ENCODE assay signal across 9 cellular contexts in the genomic region with DNA sequence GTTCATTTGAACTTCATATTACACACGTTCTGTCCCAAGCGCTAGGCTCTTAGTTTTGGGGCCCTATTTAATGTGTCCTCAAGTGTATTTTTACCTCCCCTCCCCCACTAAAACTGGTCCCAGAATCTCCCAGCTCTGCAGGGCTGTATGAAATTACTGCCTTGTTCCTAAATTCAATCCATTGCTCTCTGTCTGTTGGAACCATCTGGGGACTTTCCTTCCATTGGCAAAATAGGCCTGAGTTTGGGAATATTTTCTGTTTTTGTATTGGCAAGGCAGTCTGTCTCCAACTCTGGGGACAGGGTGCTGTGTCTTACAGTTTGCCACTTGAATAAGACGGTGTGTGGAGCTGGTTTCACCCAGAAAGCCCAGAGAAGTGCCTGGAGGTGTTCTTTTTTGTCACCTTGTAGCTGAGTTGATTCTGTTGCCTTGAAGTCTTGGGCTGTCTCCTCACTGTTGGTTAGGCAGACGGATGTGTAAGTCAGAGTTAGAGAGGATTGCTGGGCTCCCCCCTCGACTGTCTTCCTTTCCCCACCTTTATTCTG. TPM values are rescaled to one million over a fixed set of nuclear protein-coding genes. Genes with fewer than 3 reads are reported as not detected.
DNase-seq lines count a peak whose midpoint lies in the region; ATAC-seq lines count a peak whose summit lies in the region.
"Had no signal": no experiment of that assay in that cellular context is flagged by ENCODE, and none has a peak within 500 bp of the region (broad histone marks: within the 10 kb centered on the region; RNA-seq: fewer than 3 reads in every experiment).

No MANE protein-coding gene starts in this region.

- no peaks in the 10 kb centered on the region for H3K27me3 Mint-ChIP-seq in activated CD4-positive, alpha-beta memory T cell treated with anti-CD3 and anti-CD28 coated beads for 36 hours
- no peaks in the 10 kb centered on the region for H3K27me3 Mint-ChIP-seq in stimulated activated memory B cell treated with anti-CD40 and anti-IgM and Interleukin-4, amounts not matched to agents 10 μg/mL and 1 μg/mL and 100 μg/mL, for 72 hours

- H3K4me1 Mint-ChIP-seq in activated CD4-positive, alpha-beta memory T cell treated with anti-CD3 and anti-CD28 coated beads for 36 hours (ENCODE audit: low read depth): peaks cover 58% of the 10 kb centered on the region
- H3K4me1 Mint-ChIP-seq in stimulated activated memory B cell treated with anti-CD40 and anti-IgM and Interleukin-4, amounts not matched to agents 10 μg/mL and 1 μg/mL and 100 μg/mL, for 72 hours: peaks cover 66% of the 10 kb centered on the region

- ATAC-seq in right cardiac atrium: no peak
- ATAC-seq in stimulated activated memory B cell treated with anti-CD40 and anti-IgM and Interleukin-4, amounts not matched to agents 10 μg/mL and 1 μg/mL and 100 μg/mL, for 72 hours: no peak
- ATAC-seq in HG03439 (IDR thresholded peaks at IDR 0.05; ENCODE audit: unreplicated experiment): no peak

- POLR2A ChIA-PET in activated CD4-positive, alpha-beta memory T cell treated with anti-CD3 and anti-CD28 coated beads for 36 hours (lab: Charles Lee): interaction anchor here (1.3 to 4.1 kb wide), 5 partner anchors 9 to 69 kb away, joined by 3 to 32 read pairs (median 7); a partner anchor contains a TSS

- DNase-seq in DMS79 treated with DMSO at 0.1 percent for 48 hours (lab: John Stamatoyannopoulos, UW) (peak; percentile 23), DMS79 (lab: John Stamatoyannopoulos, UW) (no peak), right cardiac atrium (no peak), anterior cingulate cortex (lab: John Stamatoyannopoulos, UW) (no peak), COLO668 (lab: John Stamatoyannopoulos, UW; ENCODE audit: unreplicated experiment) (no peak)
- peak; percentile 36 for DNase-seq in activated CD4-positive, alpha-beta memory T cell treated with anti-CD3 and anti-CD28 coated beads for 36 hours
- DNase-seq: T-helper 9 cell had no signal

- H3K9me3 ChIP-seq in right cardiac atrium (ENCODE audit: control insufficient read depth, low read length): no peaks in the 10 kb centered on the region

- CTCF ChIA-PET in activated CD4-positive, alpha-beta memory T cell treated with anti-CD3 and anti-CD28 coated beads for 36 hours (lab: Charles Lee): interaction anchor here (0.7 to 5.9 kb wide), 10 partner anchors 8 to 151 kb away, joined by 3 to 101 read pairs (median 4); a partner anchor contains a TSS

- H3K4me3 ChIP-seq in right cardiac atrium (ENCODE audit: low read length): peak overlapping the region; percentile 98

- H3K27ac ChIP-seq in right cardiac atrium (ENCODE audit: low read length): peak overlapping the region; percentile 92

- H3K27ac Mint-ChIP-seq in activated CD4-positive, alpha-beta memory T cell treated with anti-CD3 and anti-CD28 coated beads for 36 hours: peak overlapping the region; percentile 95
- peak overlapping the region; percentile 91 for H3K27ac Mint-ChIP-seq in stimulated activated memory B cell treated with anti-CD40 and anti-IgM and Interleukin-4, amounts not matched to agents 10 μg/mL and 1 μg/mL and 100 μg/mL, for 72 hours

- no peaks in the 10 kb centered on the region for H3K27me3 ChIP-seq in right cardiac atrium (ENCODE audit: control insufficient read depth, insufficient read depth)

- H3K4me1 ChIP-seq in right cardiac atrium (ENCODE audit: control insufficient read depth, insufficient read depth, low read length): peaks cover 6% of the 10 kb centered on the region

- 11% methylated on average over 5 of the region's 5 CpGs for WGBS in right cardiac atrium

- no peaks in the 10 kb centered on the region for H3K9me3 Mint-ChIP-seq in activated CD4-positive, alpha-beta memory T cell treated with anti-CD3 and anti-CD28 coated beads for 36 hours
- H3K9me3 Mint-ChIP-seq in stimulated activated memory B cell treated with anti-CD40 and anti-IgM and Interleukin-4, amounts not matched to agents 10 μg/mL and 1 μg/mL and 100 μg/mL, for 72 hours: no peaks in the 10 kb centered on the region

- peak overlapping the region; percentile 97 for H3K4me3 Mint-ChIP-seq in activated CD4-positive, alpha-beta memory T cell treated with anti-CD3 and anti-CD28 coated beads for 36 hours
- H3K4me3 Mint-ChIP-seq in stimulated activated memory B cell treated with anti-CD40 and anti-IgM and Interleukin-4, amounts not matched to agents 10 μg/mL and 1 μg/mL and 100 μg/mL, for 72 hours: peak overlapping the region; percentile 93

- intact Hi-C loops in activated CD4-positive, alpha-beta memory T cell treated with anti-CD3 and anti-CD28 coated beads for 36 hours (cut with micrococcal nuclease): no loop called here
- intact Hi-C loops in right cardiac atrium (cut with DNase I): loop anchor here in 1 of 4 donors (10.0 kb wide), 1 partner anchor 53 kb away; no protein-coding TSS in a partner anchor

- peaks cover 65% of the 10 kb centered on the region for H3K36me3 Mint-ChIP-seq in activated CD4-positive, alpha-beta memory T cell treated with anti-CD3 and anti-CD28 coated beads for 36 hours
- H3K36me3 Mint-ChIP-seq in stimulated activated memory B cell treated with anti-CD40 and anti-IgM and Interleukin-4, amounts not matched to agents 10 μg/mL and 1 μg/mL and 100 μg/mL, for 72 hours: peaks cover 51% of the 10 kb centered on the region

RNA-seq across cellular contexts. Expression of a gene that starts 1.3 kb away (rescaled TPM):
- 10 to 100 TPM; 82.0 to 84.1 TPM for total RNA-seq in activated CD4-positive, alpha-beta memory T cell treated with anti-CD3 and anti-CD28 coated beads for 36 hours
- 10 to 100 TPM; 48.3 to 82.5 (median 56.5) TPM for total RNA-seq in right cardiac atrium
- polyA plus RNA-seq in right cardiac atrium: 30.9 TPM

RNA-seq across cellular contexts. Expression of a gene that starts 19.2 kb away (rescaled TPM):
- total RNA-seq in activated CD4-positive, alpha-beta memory T cell treated with anti-CD3 and anti-CD28 coated beads for 36 hours: 100 to 1,000 TPM; 271 to 274 TPM
- 10 to 100 TPM; 84.4 to 97.7 (median 91.7) TPM for total RNA-seq in right cardiac atrium
- 62.1 TPM for polyA plus RNA-seq in right cardiac atrium

RNA-seq across cellular contexts. Expression of a gene that starts 22.4 kb away (rescaled TPM):
- not detected for total RNA-seq in activated CD4-positive, alpha-beta memory T cell treated with anti-CD3 and anti-CD28 coated beads for 36 hours
- total RNA-seq in right cardiac atrium: 10 to 100 TPM; 10.8 to 13.6 (median 12.1) TPM
- 8.9 TPM for polyA plus RNA-seq in right cardiac atrium

RNA-seq across cellular contexts. Expression of a gene that starts 45.1 kb away (rescaled TPM):
- total RNA-seq in activated CD4-positive, alpha-beta memory T cell treated with anti-CD3 and anti-CD28 coated beads for 36 hours: not detected
- not detected for total RNA-seq in right cardiac atrium
- polyA plus RNA-seq in right cardiac atrium: not detected

RNA-seq across cellular contexts. Expression of a gene that starts 59.6 kb away (rescaled TPM):
- total RNA-seq in activated CD4-positive, alpha-beta memory T cell treated with anti-CD3 and anti-CD28 coated beads for 36 hours: not detected
- total RNA-seq in right cardiac atrium: 1 to 10 TPM; 1.2 to 3.6 (median 2.2) TPM
- 2.1 TPM for polyA plus RNA-seq in right cardiac atrium

Comparison
In these comparisons a context has a peak if more than half of its experiments do, and no peak if none do; other contexts are left out.
1. DNase-seq: peak in DMS79 treated with DMSO at 0.1 percent for 48 hours (single experiment) and activated CD4-positive, alpha-beta memory T cell treated with anti-CD3 and anti-CD28 coated beads for 36 hours (single experiment); none in DMS79 (single experiment), right cardiac atrium (0 of 3), anterior cingulate cortex (0 of 58) and COLO668 (single experiment).
2. RNA of a gene that starts 22.4 kb away (total RNA-seq): 10.8 to 13.6 TPM in right cardiac atrium; not detected in activated CD4-positive, alpha-beta memory T cell treated with anti-CD3 and anti-CD28 coated beads for 36 hours; every median in the first group is over 10 times any median in the second.